Comparison of ENCODE assay signal across 8 cellular contexts in genomic region chr5:79514391-79515105, GRCh38. TPM values are rescaled to one million over a fixed set of nuclear protein-coding genes. Genes with fewer than 3 reads are reported as not detected.
DNase-seq lines count a peak whose midpoint lies in the region; ATAC-seq and TF ChIP-seq lines count a peak whose summit lies in the region.

No MANE protein-coding gene starts in this region.

- H3K4me1 Mint-ChIP-seq in activated T-helper 2 cell treated with anti-CD3 and anti-CD28 coated beads, Interferon-gamma antibody, Interleukin-2, Interleukin-4, amounts not matched to agents 10 μg/mL and 5 μg/mL and 100 μg/mL, durations not matched to agents 14 hours and 24 hours and 36 hours (ENCODE audit: low read depth): peaks cover 35% of the 10 kb centered on the region
- H3K4me1 Mint-ChIP-seq in naive thymus-derived CD8-positive, alpha-beta T cell: peaks cover 15 to 42% (median 35%) of the 10 kb centered on the region in 4 donors

- peaks cover 33% of the 10 kb centered on the region for H3K4me1 ChIP-seq in DOHH2 (ENCODE audit: control insufficient read depth, low read length)
- H3K4me1 ChIP-seq in GM23248 (ENCODE audit: insufficient read depth): peaks cover 14% of the 10 kb centered on the region
- peaks cover 19% of the 10 kb centered on the region for H3K4me1 ChIP-seq in Karpas-422 (ENCODE audit: low read length)

- H4K20me1 ChIP-seq in DOHH2 (ENCODE audit: control insufficient read depth, insufficient read depth, low read depth, low read length) (no peaks in the 10 kb centered on the region), GM23248 (ENCODE audit: insufficient read depth) (no peaks in the 10 kb centered on the region), Karpas-422 (ENCODE audit: insufficient read depth, low read depth, low read length) (no peaks in the 10 kb centered on the region)

- H3K9ac ChIP-seq in GM23248 (peak overlapping the region; percentile 87), Karpas-422 (ENCODE audit: low read length) (peak overlapping the region; percentile 76)

- POLR2A ChIA-PET in naive thymus-derived CD8-positive, alpha-beta T cell (lab: Charles Lee): interaction anchor here (0.6 to 1.5 kb wide), 8 partner anchors 13 to 1024 kb away, joined by 3 to 9 read pairs (median 4); partner anchors contain the start of genes ARSB, JMY and TENT2

- peaks cover 49% of the 10 kb centered on the region for H3K27me3 ChIP-seq in DOHH2 (ENCODE audit: control insufficient read depth, low read length)
- H3K27me3 ChIP-seq in GM23248 (replicated peaks; ENCODE audit: insufficient read depth): no peaks in the 10 kb centered on the region
- H3K27me3 ChIP-seq in Karpas-422 (ENCODE audit: low read length): no peaks in the 10 kb centered on the region

- H3F3A ChIP-seq in DOHH2 (ENCODE audit: control insufficient read depth, insufficient read depth): peaks cover 18% of the 10 kb centered on the region
- 0 out of 2 replicates have a peak, but pooled peaks cover 6% of the 10 kb centered on the region for H3F3A ChIP-seq in GM23248 (ENCODE audit: insufficient read depth)

- H3K79me2 ChIP-seq in DOHH2 (ENCODE audit: control insufficient read depth, low read length): no peaks in the 10 kb centered on the region
- H3K79me2 ChIP-seq in GM23248 (ENCODE audit: insufficient read depth): peaks cover 35% of the 10 kb centered on the region
- H3K79me2 ChIP-seq in Karpas-422 (ENCODE audit: low read length): no peaks in the 10 kb centered on the region

- H3K4me3 ChIP-seq in DOHH2 (ENCODE audit: low read length) (peak overlapping the region; percentile 87), GM23248 (peak overlapping the region; percentile 84), Karpas-422 (ENCODE audit: low read length) (peak overlapping the region; percentile 81), fibroblast of mammary gland (ENCODE audit: control insufficient read depth, low read depth, low read length) (peak overlapping the region; percentile 81)

- H3K36me3 ChIP-seq in DOHH2 (ENCODE audit: control insufficient read depth, low read length) (no peaks in the 10 kb centered on the region), GM23248 (ENCODE audit: low read depth) (no peaks in the 10 kb centered on the region), Karpas-422 (ENCODE audit: insufficient read depth, low read length) (no peaks in the 10 kb centered on the region)

- no peaks in the 10 kb centered on the region; the same call in 1 of the 2 replicates for H3K9me3 ChIP-seq in DOHH2 (ENCODE audit: control insufficient read depth, insufficient read depth, low read length)
- no peaks in the 10 kb centered on the region for H3K9me3 ChIP-seq in GM23248 (ENCODE audit: low read depth)
- no peaks in the 10 kb centered on the region for H3K9me3 ChIP-seq in Karpas-422 (ENCODE audit: low read length)

- in situ Hi-C loops in GM23248 (cut with MboI): no loop called here

- ATAC-seq in naive thymus-derived CD8-positive, alpha-beta T cell: peak; percentile 72 to 84

- no peaks in the 10 kb centered on the region for H3K36me3 Mint-ChIP-seq in activated T-helper 2 cell treated with anti-CD3 and anti-CD28 coated beads, Interferon-gamma antibody, Interleukin-2, Interleukin-4, amounts not matched to agents 10 μg/mL and 5 μg/mL and 100 μg/mL, durations not matched to agents 14 hours and 24 hours and 36 hours (ENCODE audit: low read depth)
- H3K36me3 Mint-ChIP-seq in naive thymus-derived CD8-positive, alpha-beta T cell: peaks cover 0 to 2% (median 0%) of the 10 kb centered on the region in 3 donors

- peak overlapping the region; percentile 93 for H3K4me3 Mint-ChIP-seq in activated T-helper 2 cell treated with anti-CD3 and anti-CD28 coated beads, Interferon-gamma antibody, Interleukin-2, Interleukin-4, amounts not matched to agents 10 μg/mL and 5 μg/mL and 100 μg/mL, durations not matched to agents 14 hours and 24 hours and 36 hours (ENCODE audit: low read depth)
- H3K4me3 Mint-ChIP-seq in naive thymus-derived CD8-positive, alpha-beta T cell: peak overlapping the region; percentile 90 to 100 (median 98)

- TF ChIP-seq CTCF in DOHH2 (IDR thresholded peaks at IDR 0.05; ENCODE audit: low read depth, low read length, poor library complexity, severe bottlenecking) (no peak), fibroblast of mammary gland (conservative IDR thresholded peaks at IDR 0.05; ENCODE audit: control insufficient read depth, insufficient read depth, low read depth, low read length) (no peak)

- H3K27ac ChIP-seq in DOHH2 (ENCODE audit: low read depth, low read length) (no peak overlapping the region), GM23248 (peak overlapping the region; percentile 78), Karpas-422 (ENCODE audit: low read length) (no peak overlapping the region)

- 2 to 4% methylated on average over 32 to 38 of the region's 38 CpGs for WGBS in GM23248 (ENCODE audit: low coverage in 1 of 2, low lambda C conversion rate in 2 of 2, missing lambda C conversion rate in 2 of 2), 2 experiments

- H3K27ac Mint-ChIP-seq in activated T-helper 2 cell treated with anti-CD3 and anti-CD28 coated beads, Interferon-gamma antibody, Interleukin-2, Interleukin-4, amounts not matched to agents 10 μg/mL and 5 μg/mL and 100 μg/mL, durations not matched to agents 14 hours and 24 hours and 36 hours: peak overlapping the region; percentile 96
- peak overlapping the region; percentile 93 to 100 (median 99) for H3K27ac Mint-ChIP-seq in naive thymus-derived CD8-positive, alpha-beta T cell

- H3K4me2 ChIP-seq in DOHH2 (ENCODE audit: low read length) (peak overlapping the region; percentile 70), GM23248 (ENCODE audit: unreplicated experiment) (peak overlapping the region; percentile 95), Karpas-422 (ENCODE audit: low read depth, low read length, poor library complexity, severe bottlenecking) (peak overlapping the region; percentile 94)

- DNase-seq in GM23248 (peak; percentile 96), Karpas-422 (peak; percentile 92), RPMI7951 (ENCODE audit: low read depth) (peak; percentile 84), fibroblast of mammary gland (ENCODE audit: low read depth) (peak; percentile 89)
- DNase-seq in activated T-helper 2 cell treated with anti-CD3 and anti-CD28 coated beads, Interferon-gamma antibody, Interleukin-2, Interleukin-4, amounts not matched to agents 10 μg/mL and 5 μg/mL and 100 μg/mL, durations not matched to agents 14 hours and 24 hours and 36 hours (ENCODE audit: low spot score): peak; percentile 87
- DNase-seq in naive thymus-derived CD8-positive, alpha-beta T cell: peak; percentile 80 to 96 (median 93)
- peak; percentile 85 to 92 (median 89) for DNase-seq in stimulated activated naive CD4-positive, alpha-beta T cell (lab: John Stamatoyannopoulos, UW)

- intact Hi-C loops in activated T-helper 2 cell treated with anti-CD3 and anti-CD28 coated beads, Interferon-gamma antibody, Interleukin-2, Interleukin-4, amounts not matched to agents 10 μg/mL and 5 μg/mL and 100 μg/mL, durations not matched to agents 14 hours and 24 hours and 36 hours (cut with micrococcal nuclease): loop anchor here (1.0 to 10.0 kb wide), 5 partner anchors 47 to 1220 kb away; partner anchors contain the start of genes AP3B1, MTX3, TENT2 and ZFYVE16

- peaks cover 3% of the 10 kb centered on the region for H3K27me3 Mint-ChIP-seq in activated T-helper 2 cell treated with anti-CD3 and anti-CD28 coated beads, Interferon-gamma antibody, Interleukin-2, Interleukin-4, amounts not matched to agents 10 μg/mL and 5 μg/mL and 100 μg/mL, durations not matched to agents 14 hours and 24 hours and 36 hours (ENCODE audit: low read depth)
- H3K27me3 Mint-ChIP-seq in naive thymus-derived CD8-positive, alpha-beta T cell: peaks cover 0 to 26% (median 14%) of the 10 kb centered on the region in 5 donors

- H2AFZ ChIP-seq in GM23248: peak overlapping the region; percentile 88
- H2AFZ ChIP-seq in Karpas-422 (ENCODE audit: low read length): peak overlapping the region; percentile 98

- H3K9me2 ChIP-seq in DOHH2 (replicated peaks; ENCODE audit: control insufficient read depth, low read length) (no peaks in the 10 kb centered on the region), GM23248 (ENCODE audit: insufficient read depth) (no peaks in the 10 kb centered on the region), Karpas-422 (replicated peaks; ENCODE audit: insufficient read depth, low read length) (no peaks in the 10 kb centered on the region)

- no peaks in the 10 kb centered on the region for H3K9me3 Mint-ChIP-seq in activated T-helper 2 cell treated with anti-CD3 and anti-CD28 coated beads, Interferon-gamma antibody, Interleukin-2, Interleukin-4, amounts not matched to agents 10 μg/mL and 5 μg/mL and 100 μg/mL, durations not matched to agents 14 hours and 24 hours and 36 hours
- H3K9me3 Mint-ChIP-seq in naive thymus-derived CD8-positive, alpha-beta T cell: no peaks in the 10 kb centered on the region

RNA-seq across cellular contexts. Expression of gene HOMER1, which starts 0.6 kb away (rescaled TPM):
- total RNA-seq in GM23248 (2014; rRNA removed; shearing (Covaris generic)): 6.1 and 11.1 TPM in 2 replicates
- 4.7 and 5.3 TPM in 2 replicates for polyA plus RNA-seq in GM23248 (2016; fragmentation: Nextera tagmentation; extraction: Ambion mirVana)
- total RNA-seq in Karpas-422 (2014; rRNA removed; shearing (Covaris generic); ENCODE audit: low replicate concordance): 0.43 and 1.1 TPM in 2 replicates
- 3.6 and 4.9 TPM in 2 replicates for total RNA-seq in RPMI7951 (2014; rRNA removed; shearing (Covaris generic))
- 13.3 and 13.5 TPM in 2 replicates for total RNA-seq in activated T-helper 2 cell treated with anti-CD3 and anti-CD28 coated beads, Interferon-gamma antibody, Interleukin-2, Interleukin-4, amounts not matched to agents 10 μg/mL and 5 μg/mL and 100 μg/mL, durations not matched to agents 14 hours and 24 hours and 36 hours
- 1 to 10 TPM; 3.4 to 5.4 TPM for total RNA-seq in naive thymus-derived CD8-positive, alpha-beta T cell
- polyA plus RNA-seq in naive thymus-derived CD8-positive, alpha-beta T cell: 1 to 10 TPM in 2 of 3 donors, under 1 TPM in 1; 0.70 to 3.3 (median 2.5) TPM
